In the genomic region with DNA sequence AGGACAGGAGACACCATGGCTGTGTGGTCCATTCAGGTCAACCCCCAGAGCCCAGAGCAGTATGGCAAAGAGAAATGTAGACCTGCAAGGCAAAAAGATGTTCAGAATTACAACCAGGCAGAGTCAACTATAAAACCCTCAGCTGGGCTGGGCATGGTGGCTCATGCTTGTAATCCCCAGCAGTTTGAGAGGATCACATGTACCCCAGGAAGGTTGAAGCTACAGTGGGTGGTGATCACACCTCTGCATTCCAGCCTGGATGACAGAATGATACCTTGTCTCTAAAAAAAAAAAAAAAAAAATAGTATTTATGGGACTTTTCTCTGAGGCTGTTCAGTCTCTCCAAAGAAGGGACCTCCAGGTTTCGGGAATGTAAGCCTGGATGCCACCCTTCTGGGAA, we compare ENCODE assay signal across 1 cellular context.
TF ChIP-seq lines count a peak whose summit lies in the region.

No MANE protein-coding gene starts in this region.

TF ChIP-seq in H1, 55 proteins besides CTCF, POLR2A, EP300 and RAD21:
- no peak for TF ChIP-seq BACH1 (IDR thresholded peaks at IDR 0.05; ENCODE audit: low read length)
- no peak for TF ChIP-seq RXRA (IDR thresholded peaks at IDR 0.05; ENCODE audit: insufficient read depth, low read depth, low read length)
- TF ChIP-seq JUN (IDR thresholded peaks at IDR 0.05; ENCODE audit: low read depth, low read length), result no peak
- no peak for TF ChIP-seq RBBP5 (IDR thresholded peaks at IDR 0.05; ENCODE audit: borderline replicate concordance, low read depth, low read length)
- TF ChIP-seq TBP (IDR thresholded peaks at IDR 0.05; ENCODE audit: low read depth, low read length), result no peak
- TF ChIP-seq E2F6 (IDR thresholded peaks at IDR 0.05), result no peak
- TF ChIP-seq BRCA1 (IDR thresholded peaks at IDR 0.05; ENCODE audit: low read depth, low read length), result no peak
- no peak for TF ChIP-seq SIN3A (conservative IDR thresholded peaks at IDR 0.05 in 1 of 2, IDR thresholded peaks at IDR 0.05 in 1 of 2; ENCODE audit: low read depth in 1 of 2, low read length in 2 of 2)
- TF ChIP-seq CBX5 (IDR thresholded peaks at IDR 0.05; ENCODE audit: low read depth, low read length), result no peak
- no peak for TF ChIP-seq ZNF274 (IDR thresholded peaks at IDR 0.05; ENCODE audit: borderline replicate concordance, extremely low read depth, low read length)
- TF ChIP-seq TEAD4 (IDR thresholded peaks at IDR 0.05; ENCODE audit: low read depth, low read length), result no peak
- TF ChIP-seq CHD1 (IDR thresholded peaks at IDR 0.05; ENCODE audit: low read depth, low read length), result no peak
- TF ChIP-seq TCF12 (IDR thresholded peaks at IDR 0.05; ENCODE audit: low read depth, low read length), result no peak
